15 cellular contexts compared by ENCODE assay signal in the genomic region with DNA sequence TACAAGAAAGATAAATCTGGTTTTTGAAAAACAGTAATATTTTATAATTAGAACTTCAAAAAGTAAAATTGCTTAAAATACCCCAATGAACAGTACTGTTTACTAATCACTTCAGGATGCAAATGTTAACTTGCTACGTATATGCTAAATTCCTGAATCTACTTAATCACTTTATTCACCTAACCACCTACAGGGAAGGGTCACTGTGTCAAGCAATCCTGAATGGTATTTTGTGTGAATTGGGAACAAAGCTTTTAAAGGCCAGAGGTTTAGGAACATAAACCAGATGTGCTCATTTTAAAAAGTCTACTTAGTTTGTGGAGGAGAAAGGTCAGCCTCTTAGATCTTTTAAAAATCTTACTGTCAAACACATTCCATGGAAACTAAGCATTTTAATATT.
"Had no signal": no experiment of that assay in that cellular context is flagged by ENCODE, and none has a peak within 500 bp of the region (broad histone marks: within the 10 kb centered on the region; RNA-seq: fewer than 3 reads in every experiment).

No MANE protein-coding gene starts in this region.

- FAIRE-seq: pancreas had no signal

- H3K27ac Mint-ChIP-seq: activated B cell treated with CpG ODN at 0.5 μM for 24 hours; activated naive CD4-positive, alpha-beta T cell treated with anti-CD3 and anti-CD28 coated beads, Interleukin-2, amount 50 U/mL, for 24 hours; T-helper 1 cell treated with Interleukin-12 subunit alpha and Interleukin-12 subunit beta and Interleukin-4 antibody, amounts not matched to agents 30 μg/mL and 1 μg/mL, for 36 hours had no signal

- H3K36me3 ChIP-seq: pancreas, stomach, thoracic aorta, uterus had no signal

- H3K27me3 ChIP-seq: body of pancreas, pancreas, stomach, uterus had no signal

- H3K4me3 Mint-ChIP-seq: activated B cell treated with CpG ODN at 0.5 μM for 24 hours; activated naive CD4-positive, alpha-beta T cell treated with anti-CD3 and anti-CD28 coated beads, Interleukin-2, amount 50 U/mL, for 24 hours; T-helper 1 cell treated with Interleukin-12 subunit alpha and Interleukin-12 subunit beta and Interleukin-4 antibody, amounts not matched to agents 30 μg/mL and 1 μg/mL, for 36 hours had no signal

- H3K4me1 ChIP-seq: body of pancreas, pancreas, uterus had no signal

- H3K36me3 Mint-ChIP-seq: activated naive CD4-positive, alpha-beta T cell treated with anti-CD3 and anti-CD28 coated beads, Interleukin-2, amount 50 U/mL, for 24 hours had no signal

- H3K4me1 Mint-ChIP-seq: activated naive CD4-positive, alpha-beta T cell treated with anti-CD3 and anti-CD28 coated beads, Interleukin-2, amount 50 U/mL, for 24 hours had no signal

- ATAC-seq: body of pancreas had no signal

- H3K9me3 ChIP-seq: body of pancreas, pancreas, stomach, thoracic aorta, uterus had no signal

- H3K27me3 Mint-ChIP-seq: activated B cell treated with CpG ODN at 0.5 μM for 24 hours; activated naive CD4-positive, alpha-beta T cell treated with anti-CD3 and anti-CD28 coated beads, Interleukin-2, amount 50 U/mL, for 24 hours had no signal

- DNase-seq: activated B cell treated with CpG ODN at 0.5 μM for 24 hours; activated effector memory CD4-positive, alpha-beta T cell treated with Interleukin-2 at 50 U/mL for 16 hours; activated T-cell treated with anti-CD3 and anti-CD28 coated beads, Interleukin-2, amount 50 U/mL, for 1 hour; amniotic stem cell; body of pancreas; central memory CD4-positive, alpha-beta T cell; effector memory CD4-positive, alpha-beta T cell; left colon; pancreas; stomach; uterus had no signal

- H3K4me3 ChIP-seq: body of pancreas, coronary artery, pancreas, stomach, thoracic aorta, uterus had no signal

- H3K27ac ChIP-seq: body of pancreas, coronary artery, pancreas, stomach, thoracic aorta, uterus had no signal
